In genomic region chr19:44738603-44739585, GRCh38 we compare ENCODE assay signal across 14 cellular contexts. TPM values are rescaled to one million over a fixed set of nuclear protein-coding genes. Genes with fewer than 3 reads are reported as not detected.
DNase-seq lines count a peak whose midpoint lies in the region; ATAC-seq, FAIRE-seq and TF ChIP-seq lines count a peak whose summit lies in the region.
"Had no signal": no experiment of that assay in that cellular context is flagged by ENCODE, and none has a peak within 500 bp of the region (broad histone marks: within the 10 kb centered on the region; RNA-seq: fewer than 3 reads in every experiment).

No MANE protein-coding gene starts in this region.

- CTCF ChIA-PET in Panc1 (lab: Charles Lee), result interaction anchor here (0.5 kb wide), 2 partner anchors 15 to 49 kb away, joined by 3 read pairs; no protein-coding TSS in a partner anchor

- 48 to 56% (median 50%) methylated on average over 12 of the region's 12 CpGs for WGBS in small intestine, 3 donors

- H3K36me3 ChIP-seq in Panc1 (ENCODE audit: control insufficient read depth, insufficient read depth, low read length) (no peaks in the 10 kb centered on the region), kidney epithelial cell (ENCODE audit: control insufficient read depth, insufficient read depth, low read length) (no peaks in the 10 kb centered on the region), small intestine (ENCODE audit: control insufficient read depth in 2 of 2, insufficient read depth in 2 of 2, low read length in 2 of 2) (no peaks in the 10 kb centered on the region), brain microvascular endothelial cell (replicated peaks) (no peaks in the 10 kb centered on the region)

- H3K4me1 ChIP-seq in Panc1 (ENCODE audit: control insufficient read depth, insufficient read depth, low read length), result peaks cover 50% of the 10 kb centered on the region
- peaks cover 7 to 8% of the 10 kb centered on the region in 2 donors for H3K4me1 ChIP-seq in small intestine (ENCODE audit: control insufficient read depth in 2 of 2, insufficient read depth in 1 of 2, low read depth in 1 of 2, low read length in 1 of 2)

- no peak overlapping the region for H3K4me3 Mint-ChIP-seq in mesothelial cell of epicardium

- ATAC-seq in GM19463 (IDR thresholded peaks at IDR 0.05; ENCODE audit: unreplicated experiment) (peak; percentile 56), Panc1 (no peak)

- BruUV-seq in Panc1 (replicated peaks; lab: Mats Ljungman, UMichigan), result no TSS peak

- H3K27me3 ChIP-seq in Panc1 (ENCODE audit: control insufficient read depth, insufficient read depth, low read length) (no peaks in the 10 kb centered on the region), kidney epithelial cell (ENCODE audit: control insufficient read depth, insufficient read depth, low read length) (no peaks in the 10 kb centered on the region), small intestine (ENCODE audit: control insufficient read depth in 2 of 2, insufficient read depth in 2 of 2, low read length in 2 of 2) (no peaks in the 10 kb centered on the region), brain microvascular endothelial cell (replicated peaks) (no peaks in the 10 kb centered on the region)

- H3K9me3 Mint-ChIP-seq in mesothelial cell of epicardium, result no peaks in the 10 kb centered on the region
- H3K9me3 Mint-ChIP-seq: activated naive CD4-positive, alpha-beta T cell treated with anti-CD3 and anti-CD28 coated beads, Interleukin-2, amount 50 U/mL, for 72 hours had no signal

- DNase-seq in Panc1 (ENCODE audit: low read depth, low spot score), result no peak
- peak; percentile 34 for DNase-seq in kidney epithelial cell (ENCODE audit: low read depth)
- DNase-seq in small intestine, result peak; percentile 27
- no peak for DNase-seq in activated CD8-positive, alpha-beta memory T cell treated with anti-CD3 and anti-CD28 coated beads, Interleukin-2, amount 50 U/mL, for 4 hours
- no peak for DNase-seq in epidermal melanocyte (ENCODE audit: insufficient read length, low spot score)
- DNase-seq in brain microvascular endothelial cell, result no peak
- DNase-seq in mesothelial cell of epicardium (ENCODE audit: low spot score in 2 of 2, unreplicated experiment in 2 of 2), result no peak
- DNase-seq: NCI-H1105; occipital lobe; stimulated activated CD4-positive, alpha-beta T cell treated with anti-CD3 and anti-CD28 coated beads, Interleukin-2, amount 100 ng/mL, for 24 hours; SW 1271 had no signal

- in situ Hi-C loops in Panc1 (cut with HindIII; ENCODE audit: low pct_unique_long_range_greater_than_20kb, low sequenced_read_pairs), result no loop called here
- in situ Hi-C loops in brain microvascular endothelial cell (cut with HindIII; ENCODE audit: low pct_ligation_motif_present, low sequenced_read_pairs), result no loop called here

- peak overlapping the region; percentile 83 for H3K27ac ChIP-seq in Panc1 (ENCODE audit: low read length)
- no peak overlapping the region for H3K27ac ChIP-seq in small intestine (ENCODE audit: low read depth in 1 of 2, low read length in 1 of 2)
- H3K27ac ChIP-seq in brain microvascular endothelial cell, result no peak overlapping the region

- H3K4me1 Mint-ChIP-seq in mesothelial cell of epicardium, result peaks cover 17% of the 10 kb centered on the region

- no peak for FAIRE-seq in small intestine (lab: Jason Lieb, UNC)
- FAIRE-seq: keratinocyte had no signal

- POLR2A ChIA-PET in Panc1 (lab: Charles Lee), result no interaction called here

- H3K4me3 ChIP-seq in Panc1 (ENCODE audit: low read depth in 2 of 2, low read length in 2 of 2) (no peak overlapping the region), kidney epithelial cell (ENCODE audit: low read depth, low read length) (no peak overlapping the region), small intestine (ENCODE audit: low read depth in 1 of 2, low read length in 2 of 2) (no peak overlapping the region), brain microvascular endothelial cell (ENCODE audit: low read depth, low read length) (no peak overlapping the region)

- intact Hi-C loops in Panc1 (cut with micrococcal nuclease; ENCODE audit: unreplicated experiment), result no loop called here

- H3K36me3 Mint-ChIP-seq in mesothelial cell of epicardium, result no peaks in the 10 kb centered on the region
- H3K36me3 Mint-ChIP-seq: activated naive CD4-positive, alpha-beta T cell treated with anti-CD3 and anti-CD28 coated beads, Interleukin-2, amount 50 U/mL, for 72 hours had no signal

- no peak overlapping the region for H3K27ac Mint-ChIP-seq in mesothelial cell of epicardium
- H3K27ac Mint-ChIP-seq: activated naive CD4-positive, alpha-beta T cell treated with anti-CD3 and anti-CD28 coated beads, Interleukin-2, amount 50 U/mL, for 72 hours had no signal

- H3K27me3 Mint-ChIP-seq in mesothelial cell of epicardium (ENCODE audit: low read depth), result peaks cover 9% of the 10 kb centered on the region

- TF ChIP-seq CTCF in Panc1 (IDR thresholded peaks at IDR 0.05) (no peak), kidney epithelial cell (IDR thresholded peaks at IDR 0.05; ENCODE audit: insufficient read depth, low read length, poor library complexity, severe bottlenecking) (no peak), brain microvascular endothelial cell (IDR thresholded peaks at IDR 0.05; ENCODE audit: low read depth, low read length, missing control alignments) (no peak), mesothelial cell of epicardium (IDR thresholded peaks at IDR 0.05; ENCODE audit: unreplicated experiment) (no peak)

- H3K9me3 ChIP-seq in Panc1 (ENCODE audit: control insufficient read depth, insufficient read depth, low read depth, low read length), result no peaks in the 10 kb centered on the region
- H3K9me3 ChIP-seq in small intestine (ENCODE audit: control insufficient read depth, low read depth), result no peaks in the 10 kb centered on the region

RNA-seq across cellular contexts. Expression of gene BCL3, which starts 9.6 kb away (rescaled TPM):
- 48.5 TPM for total RNA-seq in Panc1 (2021; ENCODE audit: unreplicated experiment)
- polyA plus RNA-seq in Panc1 (2012; ENCODE audit: insufficient read length), result 80.9 TPM
- 16.2 and 19.1 TPM in 2 replicates for total RNA-seq in kidney epithelial cell
- polyA plus RNA-seq in small intestine, result 100 to 1,000 TPM in 2 of 3 donors, 10 to 100 TPM in 1; 48.6 to 136 (median 106) TPM
- 14.9 to 21.5 TPM (median 20.1 TPM) in 3 replicates for total RNA-seq in mesothelial cell of epicardium
- total RNA-seq: occipital lobe had no signal

RNA-seq across cellular contexts. Expression of gene CBLC, which starts 38.8 kb away (rescaled TPM):
- total RNA-seq in Panc1 (2021; ENCODE audit: unreplicated experiment), result 0.80 TPM
- polyA plus RNA-seq in Panc1 (2012; ENCODE audit: insufficient read length), result 2.3 TPM
- total RNA-seq in kidney epithelial cell, result 8.8 and 9.9 TPM in 2 replicates
- polyA plus RNA-seq in small intestine, result 100 to 1,000 TPM in 2 of 3 donors, 10 to 100 TPM in 1; 67.6 to 162 (median 117) TPM
- 8.5 to 10.8 TPM (median 8.8 TPM) in 3 replicates for total RNA-seq in mesothelial cell of epicardium
- total RNA-seq: activated naive CD4-positive, alpha-beta T cell treated with anti-CD3 and anti-CD28 coated beads, Interleukin-2, amount 50 U/mL, for 72 hours; occipital lobe had no signal

RNA-seq across cellular contexts. Expression of gene CEACAM16, which starts 39.9 kb away (rescaled TPM):
- total RNA-seq in Panc1 (2021; ENCODE audit: unreplicated experiment) (not detected), kidney epithelial cell (not detected in 2 replicates), mesothelial cell of epicardium (not detected in 3 replicates)
- polyA plus RNA-seq in Panc1 (2012; ENCODE audit: insufficient read length), result not detected
- not detected for polyA plus RNA-seq in small intestine
- total RNA-seq: activated naive CD4-positive, alpha-beta T cell treated with anti-CD3 and anti-CD28 coated beads, Interleukin-2, amount 50 U/mL, for 72 hours; occipital lobe had no signal
- polyA plus RNA-seq: keratinocyte had no signal

Comparison
In these comparisons a context has a peak if more than half of its experiments do, and no peak if none do; other contexts are left out.
1. DNase-seq: peak in kidney epithelial cell (single experiment) and small intestine (single experiment); none in Panc1 (single experiment), activated CD8-positive, alpha-beta memory T cell treated with anti-CD3 and anti-CD28 coated beads, Interleukin-2, amount 50 U/mL, for 4 hours (single experiment), epidermal melanocyte (single experiment), brain microvascular endothelial cell (single experiment) and mesothelial cell of epicardium (0 of 2).